Comparison of ENCODE assay signal across 9 cellular contexts in the genomic region with DNA sequence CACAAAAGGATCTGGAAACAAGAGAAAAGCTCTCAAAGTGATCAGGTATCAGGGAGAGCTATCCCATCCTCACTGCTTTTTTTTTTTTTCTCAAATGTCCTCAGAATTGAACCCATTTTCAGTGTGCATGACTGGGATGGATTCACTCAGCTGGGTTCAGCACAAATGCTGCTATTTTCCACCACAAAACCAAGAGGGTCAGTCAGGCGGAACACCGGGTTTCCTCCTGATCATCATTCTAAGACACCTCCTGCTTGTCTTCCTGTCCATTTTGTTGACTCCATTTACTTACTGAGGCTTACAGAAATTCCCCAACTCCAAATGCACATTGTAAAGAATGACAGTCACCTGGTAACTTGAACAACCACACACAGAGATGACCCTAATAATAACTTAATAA. TPM values are rescaled to one million over a fixed set of nuclear protein-coding genes. Genes with fewer than 3 reads are reported as not detected.
DNase-seq lines count a peak whose midpoint lies in the region; ATAC-seq, FAIRE-seq and TF ChIP-seq lines count a peak whose summit lies in the region.
"Had no signal": no experiment of that assay in that cellular context is flagged by ENCODE, and none has a peak within 500 bp of the region (broad histone marks: within the 10 kb centered on the region; RNA-seq: fewer than 3 reads in every experiment).

No MANE protein-coding gene starts in this region.

- H3K4me3 ChIP-seq in astrocyte (ENCODE audit: insufficient read depth, low read depth, low read length) (no peak overlapping the region), skin epidermis (no peak overlapping the region), tibial artery (no peak overlapping the region), mammary epithelial cell (replicated peaks in 1 of 3; ENCODE audit: insufficient read depth in 1 of 3, low read depth in 2 of 3, low read length in 3 of 3) (no peak overlapping the region)

- no peaks in the 10 kb centered on the region for H3K27me3 ChIP-seq in astrocyte (ENCODE audit: insufficient read depth, low read length)
- H3K27me3 ChIP-seq in tibial artery = no peaks in the 10 kb centered on the region
- no peaks in the 10 kb centered on the region for H3K27me3 ChIP-seq in mammary epithelial cell (ENCODE audit: insufficient read depth, low read length)

- no peak overlapping the region for H3K27ac Mint-ChIP-seq in astrocyte (ENCODE audit: unreplicated experiment)

- WGBS in mammary epithelial cell (ENCODE audit: low coverage, missing lambda C conversion rate) = 100% methylated on average over 2 of the region's 2 CpGs

- no TSS peak for BruUV-seq in mammary epithelial cell (replicated peaks; lab: Mats Ljungman, UMichigan)

- no peak for TF ChIP-seq CTCF in astrocyte (IDR thresholded peaks at IDR 0.05; ENCODE audit: insufficient read depth, low read depth, low read length)
- no peak for TF ChIP-seq CTCF in tibial artery (IDR thresholded peaks at IDR 0.05)
- TF ChIP-seq CTCF in mammary epithelial cell (conservative IDR thresholded peaks at IDR 0.05 in 1 of 2, IDR thresholded peaks at IDR 0.05 in 1 of 2; ENCODE audit: extremely low read depth in 1 of 2, insufficient read depth in 1 of 2, low read depth in 1 of 2, low read length in 2 of 2) = no peak

- H3K4me2 ChIP-seq in astrocyte (ENCODE audit: low read length) = peak overlapping the region; percentile 24
- H3K4me2 ChIP-seq in mammary epithelial cell (ENCODE audit: insufficient read depth, low read depth, low read length) = no peak overlapping the region

- CTCF ChIA-PET in mammary epithelial cell (lab: Charles Lee; ENCODE audit: low non-redundant PET) = no interaction called here

- no peaks in the 10 kb centered on the region for H3K9me3 ChIP-seq in astrocyte (ENCODE audit: insufficient read depth, low read depth, low read length)
- H3K9me3 ChIP-seq in tibial artery = no peaks in the 10 kb centered on the region
- no peaks in the 10 kb centered on the region for H3K9me3 ChIP-seq in mammary epithelial cell (replicated peaks; ENCODE audit: insufficient read depth, low read length)

- H3K9ac ChIP-seq in astrocyte (ENCODE audit: low read length) (no peak overlapping the region), mammary epithelial cell (ENCODE audit: insufficient read depth, low read length) (no peak overlapping the region)

- no peak for FAIRE-seq in astrocyte (lab: Jason Lieb, UNC)

- H3K36me3 ChIP-seq in astrocyte (ENCODE audit: insufficient read depth, low read length) (no peaks in the 10 kb centered on the region), tibial artery (peaks cover 0 to 17% (median 0%) of the 10 kb centered on the region in 3 donors), mammary epithelial cell (ENCODE audit: insufficient read depth, low read length) (no peaks in the 10 kb centered on the region)

- H3K27me3 Mint-ChIP-seq in astrocyte (ENCODE audit: low read depth, unreplicated experiment) = no peaks in the 10 kb centered on the region

- H3K4me1 ChIP-seq in astrocyte (ENCODE audit: insufficient read depth, low read length) (peaks cover 34% of the 10 kb centered on the region), tibial artery (peaks cover 0 to 16% (median 0%) of the 10 kb centered on the region in 4 donors), mammary epithelial cell (ENCODE audit: insufficient read depth, low read length) (no peaks in the 10 kb centered on the region)

- in situ Hi-C loops in mammary epithelial cell (cut with MboI; ENCODE audit: low sequenced_read_pairs in 2 of 2) = no loop called here

- dilution Hi-C loops in mammary epithelial cell (cut with HindIII; ENCODE audit: low sequenced_read_pairs) = no loop called here

- DNase-seq in astrocyte (ENCODE audit: low read depth) (no peak), dedifferentiated amniotic fluid mesenchymal stem cell (ENCODE audit: extremely low spot score) (no peak), tibial artery (no peak), mammary epithelial cell (no peak)
- no peak for DNase-seq in activated naive CD4-positive, alpha-beta T cell (lab: John Stamatoyannopoulos, UW)

- H2AFZ ChIP-seq in astrocyte (ENCODE audit: low read depth, low read length) (no peak overlapping the region), mammary epithelial cell (ENCODE audit: low read depth, low read length) (no peak overlapping the region)

- H3K27ac ChIP-seq in astrocyte (ENCODE audit: low read depth, low read length) (no peak overlapping the region), skin epidermis (peak overlapping the region in 17 of 21 experiments; percentile 2 to 86 (median 63)), tibial artery (no peak overlapping the region), mammary epithelial cell (ENCODE audit: insufficient read depth, low read depth, low read length) (no peak overlapping the region)

- H3K4me3 Mint-ChIP-seq in astrocyte (ENCODE audit: unreplicated experiment) = no peak overlapping the region

- H3K79me2 ChIP-seq in astrocyte (ENCODE audit: insufficient read depth, low read length) (no peaks in the 10 kb centered on the region), mammary epithelial cell (ENCODE audit: insufficient read depth, low read length) (no peaks in the 10 kb centered on the region)

- intact Hi-C loops in tibial artery (cut with DNase I; ENCODE audit: low total_unique reads) = no loop called here
- intact Hi-C loops in mammary epithelial cell (cut with micrococcal nuclease) = no loop called here

- H4K20me1 ChIP-seq in astrocyte (ENCODE audit: insufficient read depth, low read length) = no peaks in the 10 kb centered on the region
- H4K20me1 ChIP-seq in mammary epithelial cell (ENCODE audit: insufficient read depth, low read length) = no peaks in the 10 kb centered on the region

- H3K4me1 Mint-ChIP-seq in astrocyte (ENCODE audit: low read depth, unreplicated experiment) = peaks cover 66% of the 10 kb centered on the region

- no peaks in the 10 kb centered on the region for H3K9me3 Mint-ChIP-seq in astrocyte (ENCODE audit: unreplicated experiment)

- ATAC-seq in GM19324 (IDR thresholded peaks at IDR 0.05; ENCODE audit: low FRiP score, unreplicated experiment) (peak; percentile 75), HG02973 (IDR thresholded peaks at IDR 0.05; ENCODE audit: unreplicated experiment) (peak; percentile 63)
- ATAC-seq: Panc1 had no signal

- peaks cover 2% of the 10 kb centered on the region for H3K36me3 Mint-ChIP-seq in astrocyte (ENCODE audit: low read depth, unreplicated experiment)

RNA-seq across cellular contexts. Expression of a gene that starts 39.9 kb away (rescaled TPM):
- 4.9 and 6.0 TPM in 2 replicates for total RNA-seq in astrocyte
- 1 to 10 TPM; 1.1 to 2.0 TPM for total RNA-seq in mammary epithelial cell
- 0.62 TPM for polyA plus RNA-seq in mammary epithelial cell
- 3.7 TPM for polyA minus RNA-seq in mammary epithelial cell

Comparison
In these comparisons a context has a peak if more than half of its experiments do, and no peak if none do; other contexts are left out.
1. H3K27ac ChIP-seq: peak in skin epidermis (17 of 21); none in astrocyte (single experiment), tibial artery (0 of 2) and mammary epithelial cell (single experiment).